In genomic region chr18:46051731-46052461, GRCh38 we compare ENCODE assay signal across 11 cellular contexts. TPM values are rescaled to one million over a fixed set of nuclear protein-coding genes. Genes with fewer than 3 reads are reported as not detected.
DNase-seq lines count a peak whose midpoint lies in the region; ATAC-seq and TF ChIP-seq lines count a peak whose summit lies in the region.
"Had no signal": no experiment of that assay in that cellular context is flagged by ENCODE, and none has a peak within 500 bp of the region (broad histone marks: within the 10 kb centered on the region; RNA-seq: fewer than 3 reads in every experiment).

No MANE protein-coding gene starts in this region.

- peaks cover 0 to 1% of the 10 kb centered on the region in 2 experiments for H3K36me3 ChIP-seq in trophoblast cell (ENCODE audit: control insufficient read depth in 1 of 2, insufficient read depth in 2 of 2, low read length in 2 of 2)

- H3K23ac ChIP-seq in trophoblast cell (ENCODE audit: low read length) = no peak overlapping the region

- H2BK120ac ChIP-seq in trophoblast cell (ENCODE audit: insufficient read depth, low read length, poor library complexity) = no peak overlapping the region

- H3K79me1 ChIP-seq in trophoblast cell (ENCODE audit: low read length) = no peaks in the 10 kb centered on the region

- H3K4me3 ChIP-seq in trophoblast cell (ENCODE audit: low read depth, low read length) = no peak overlapping the region

- no peaks in the 10 kb centered on the region for H3K9me3 Mint-ChIP-seq in WTC11
- H3K9me3 Mint-ChIP-seq: central memory CD8-positive, alpha-beta T cell had no signal

- no peak overlapping the region for H4K91ac ChIP-seq in trophoblast cell (ENCODE audit: low read depth, low read length)

- POLR2A ChIA-PET in WTC11 (lab: Charles Lee) = interaction anchor here (0.6 kb wide), 1 partner anchor 13 kb away, joined by 3 read pairs; no protein-coding TSS in a partner anchor

- no peak overlapping the region for H2AK5ac ChIP-seq in trophoblast cell (ENCODE audit: low read length)

- H4K8ac ChIP-seq in trophoblast cell (ENCODE audit: low read depth, low read length) = no peak overlapping the region

- no peaks in the 10 kb centered on the region for H3K27me3 Mint-ChIP-seq in WTC11 (ENCODE audit: low read depth)
- H3K27me3 Mint-ChIP-seq: central memory CD8-positive, alpha-beta T cell had no signal

- H3K18ac ChIP-seq in trophoblast cell (ENCODE audit: low read length) = no peak overlapping the region

- no peaks in the 10 kb centered on the region for H3K4me1 Mint-ChIP-seq in WTC11

- no peak overlapping the region for H3K27ac Mint-ChIP-seq in WTC11

- CTCF ChIA-PET in WTC11 (lab: Charles Lee) = no interaction called here

- H3K4me1 ChIP-seq in trophoblast cell (ENCODE audit: control insufficient read depth in 1 of 2, insufficient read depth in 2 of 2, low read length in 2 of 2) = peaks cover 3 to 5% of the 10 kb centered on the region in 2 experiments

- H3K4me3 Mint-ChIP-seq in WTC11 = no peak overlapping the region
- H3K4me3 Mint-ChIP-seq: central memory CD8-positive, alpha-beta T cell had no signal

- no peaks in the 10 kb centered on the region for H3K27me3 ChIP-seq in trophoblast cell (ENCODE audit: insufficient read depth, low read length)

- WGBS in trophoblast cell (ENCODE audit: extremely low coverage, insufficient coverage, insufficient read length) = no CpG with 5 or more reads among the region's 6 CpGs

- H2BK12ac ChIP-seq in trophoblast cell (ENCODE audit: low read length) = no peak overlapping the region

- no peak overlapping the region for H4K12ac ChIP-seq in trophoblast cell (ENCODE audit: low read depth, low read length)

- H3K4me2 ChIP-seq in trophoblast cell (ENCODE audit: low read length) = no peak overlapping the region

- H2BK5ac ChIP-seq in trophoblast cell (ENCODE audit: low read depth, low read length, poor library complexity) = no peak overlapping the region

- H3K27ac ChIP-seq in trophoblast cell (ENCODE audit: low read depth, low read length) = no peak overlapping the region

- H3K14ac ChIP-seq in trophoblast cell (ENCODE audit: low read length) = no peak overlapping the region

- peak; percentile 77 for DNase-seq in EH (ENCODE audit: low read depth)
- DNase-seq in WTC11 (ENCODE audit: low spot score) = no peak
- peak; percentile 38 for DNase-seq in hepatic stellate cell (ENCODE audit: low spot score)
- peak; percentile 92 to 98 for DNase-seq in trophoblast cell
- DNase-seq in SW 1271 (lab: John Stamatoyannopoulos, UW) = no peak
- DNase-seq in activated T-cell treated with anti-CD3 and anti-CD28 coated beads, Interleukin-2, amount 50 U/mL, for 48 hours = no peak
- DNase-seq: Calu3, posterior cingulate gyrus had no signal

- H3K9me3 ChIP-seq in trophoblast cell (ENCODE audit: insufficient read depth, low read depth, low read length) = no peaks in the 10 kb centered on the region

- TF ChIP-seq CTCF in WTC11 (IDR thresholded peaks at IDR 0.05) = no peak

- ATAC-seq in WTC11 = no peak
- no peak for ATAC-seq in HG02938 (IDR thresholded peaks at IDR 0.05; ENCODE audit: unreplicated experiment)
- no peak for ATAC-seq in GM18873 (IDR thresholded peaks at IDR 0.05; ENCODE audit: low FRiP score, unreplicated experiment)

- H2AFZ ChIP-seq in trophoblast cell (ENCODE audit: insufficient read depth, low read length, poor library complexity) = no peak overlapping the region

- H3K9ac ChIP-seq in trophoblast cell (ENCODE audit: low read length) = no peak overlapping the region

- no peaks in the 10 kb centered on the region for H3K79me2 ChIP-seq in trophoblast cell (ENCODE audit: control insufficient read depth, insufficient read depth, low read length, poor library complexity)

- no peaks in the 10 kb centered on the region for H3K36me3 Mint-ChIP-seq in WTC11

- H3K4ac ChIP-seq in trophoblast cell (ENCODE audit: low read depth, low read length) = peak overlapping the region; percentile 84

TF ChIP-seq in WTC11, 78 proteins besides CTCF, POLR2A, EP300 and RAD21:
- TF ChIP-seq ATF3 (CRISPR knock-in tag; conservative IDR thresholded peaks at IDR 0.05) = no peak
- TF ChIP-seq GABPB1 (CRISPR knock-in tag; IDR thresholded peaks at IDR 0.05) = peak; percentile 37; the same call in 1 of the 2 replicates

RNA-seq across cellular contexts. Expression of gene PSTPIP2, which starts 20.2 kb away (rescaled TPM):
- 1.9 to 2.5 TPM (median 1.9 TPM) in 3 replicates for total RNA-seq in WTC11 (2021)
- 54.5 and 57.4 TPM in 2 replicates for polyA plus RNA-seq in trophoblast cell (2013)

RNA-seq across cellular contexts. Expression of gene ATP5F1A, which starts 46.2 kb away (rescaled TPM):
- 818 to 834 TPM (median 825 TPM) in 3 replicates for total RNA-seq in WTC11 (2021)
- polyA plus RNA-seq in trophoblast cell (2013) = 277 and 282 TPM in 2 replicates

RNA-seq across cellular contexts. Expression of gene HAUS1, which starts 52.3 kb away (rescaled TPM):
- total RNA-seq in WTC11 (2021) = 58.7 to 68.3 TPM (median 68.1 TPM) in 3 replicates
- polyA plus RNA-seq in trophoblast cell (2013) = 59.0 and 63.5 TPM in 2 replicates

Comparison
In these comparisons a context has a peak if more than half of its experiments do, and no peak if none do; other contexts are left out.
1. DNase-seq: peak in EH (single experiment), hepatic stellate cell (single experiment) and trophoblast cell (2 of 2); none in WTC11 (single experiment), SW 1271 (0 of 2) and activated T-cell treated with anti-CD3 and anti-CD28 coated beads, Interleukin-2, amount 50 U/mL, for 48 hours (0 of 2).